14 cellular contexts compared by ENCODE assay signal in the genomic region with DNA sequence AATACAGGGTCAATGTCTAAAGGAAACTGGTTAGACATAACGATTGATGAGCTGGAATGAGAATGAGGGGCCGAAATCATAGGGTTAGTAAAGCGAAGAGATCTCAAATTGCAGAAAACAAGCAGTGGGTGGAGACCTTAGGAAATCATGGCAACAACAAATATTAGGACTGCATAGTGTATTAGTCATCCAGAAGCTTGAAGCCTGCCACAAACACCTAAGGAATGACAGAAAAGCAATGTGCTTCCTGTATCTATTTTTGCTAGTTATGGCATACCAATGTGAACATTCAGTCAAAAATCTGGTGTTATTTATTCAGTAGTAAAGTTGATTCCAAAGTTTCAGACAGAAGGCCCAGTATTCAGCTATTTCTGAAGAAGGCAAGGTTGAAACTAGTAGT.
A peak's percentile ranks its signal among the peaks of the same experiment; 100 is the strongest.
DNase-seq lines count a peak whose midpoint lies in the region; ATAC-seq and TF ChIP-seq lines count a peak whose summit lies in the region.
"Had no signal": no experiment of that assay in that cellular context is flagged by ENCODE, and none has a peak within 500 bp of the region (broad histone marks: within the 10 kb centered on the region; RNA-seq: fewer than 3 reads in every experiment).

No MANE protein-coding gene starts in this region.

- POLR2A ChIA-PET in WTC11 (lab: Charles Lee): no interaction called here

- no peaks in the 10 kb centered on the region for H3K27me3 ChIP-seq in GM23248 (replicated peaks; ENCODE audit: insufficient read depth)

- H3K36me3 Mint-ChIP-seq in WTC11: no peaks in the 10 kb centered on the region
- H3K36me3 Mint-ChIP-seq: CD4-positive, alpha-beta memory T cell had no signal

- H3K79me2 ChIP-seq in GM23248 (ENCODE audit: insufficient read depth): no peaks in the 10 kb centered on the region

- DNase-seq in GM23248 (peak; percentile 82), WTC11 (ENCODE audit: low spot score) (no peak), fibroblast of the conjunctiva (ENCODE audit: low read depth) (peak; percentile 41), stromal cell of bone marrow (ENCODE audit: low read depth) (peak; percentile 14), NCI-H146 treated with DMSO at 0.1 percent for 48 hours (lab: John Stamatoyannopoulos, UW; ENCODE audit: unreplicated experiment) (no peak)
- DNase-seq: amygdala; CD4-positive, alpha-beta memory T cell; islet precursor cell; NCI-H187; NCI-H524 had no signal

- peak overlapping the region; percentile 75 for H3K9ac ChIP-seq in GM23248
- H3K9ac ChIP-seq: KMS-11 had no signal

- ATAC-seq in WTC11 (no peak), HG03521 (IDR thresholded peaks at IDR 0.05; ENCODE audit: unreplicated experiment) (no peak), HG02642 (IDR thresholded peaks at IDR 0.05; ENCODE audit: poor library complexity, unreplicated experiment) (no peak)

- H3K4me3 ChIP-seq in GM23248: peak overlapping the region; percentile 51; the same call in 1 of the 2 replicates

- peak overlapping the region; percentile 81 for H3K4me2 ChIP-seq in GM23248 (ENCODE audit: unreplicated experiment)
- H3K4me2 ChIP-seq: KMS-11 had no signal

- CTCF ChIA-PET in WTC11 (lab: Charles Lee): no interaction called here

- peaks cover 13% of the 10 kb centered on the region for H3F3A ChIP-seq in GM23248 (ENCODE audit: insufficient read depth)

- no peaks in the 10 kb centered on the region for H3K9me3 ChIP-seq in GM23248 (ENCODE audit: low read depth)

- H3K9me3 Mint-ChIP-seq in WTC11: no peaks in the 10 kb centered on the region
- H3K9me3 Mint-ChIP-seq: dendritic cell treated with granulocyte-macrophage colony-stimulating factor and Interleukin-4, amounts not matched to agents 40 ng/mL and 50 ng/mL, for 4 days had no signal

- no peak overlapping the region for H3K4me3 Mint-ChIP-seq in WTC11
- H3K4me3 Mint-ChIP-seq: CD4-positive, alpha-beta memory T cell; dendritic cell treated with granulocyte-macrophage colony-stimulating factor and Interleukin-4, amounts not matched to agents 40 ng/mL and 50 ng/mL, for 4 days had no signal

- peak overlapping the region; percentile 97 for H3K27ac ChIP-seq in GM23248
- H3K27ac ChIP-seq: KMS-11 had no signal

- H3K4me1 ChIP-seq in GM23248 (ENCODE audit: insufficient read depth): peaks cover 24% of the 10 kb centered on the region

- TF ChIP-seq CTCF in WTC11 (IDR thresholded peaks at IDR 0.05): no peak

- H3K36me3 ChIP-seq in GM23248 (ENCODE audit: low read depth): no peaks in the 10 kb centered on the region

- WGBS in GM23248 (ENCODE audit: low coverage in 1 of 2, low lambda C conversion rate in 2 of 2, missing lambda C conversion rate in 2 of 2), 2 experiments: 1 to 3% methylated on average over 3 of the region's 3 CpGs

- H3K27me3 Mint-ChIP-seq in WTC11 (ENCODE audit: low read depth): no peaks in the 10 kb centered on the region
- H3K27me3 Mint-ChIP-seq: CD4-positive, alpha-beta memory T cell; dendritic cell treated with granulocyte-macrophage colony-stimulating factor and Interleukin-4, amounts not matched to agents 40 ng/mL and 50 ng/mL, for 4 days had no signal

- H3K9me2 ChIP-seq in GM23248 (ENCODE audit: insufficient read depth): no peaks in the 10 kb centered on the region

- H2AFZ ChIP-seq in GM23248: peak overlapping the region; percentile 73

- H3K27ac Mint-ChIP-seq in WTC11: peak overlapping the region; percentile 41; the same call in 1 of the 2 replicates
- H3K27ac Mint-ChIP-seq: CD4-positive, alpha-beta memory T cell; dendritic cell treated with granulocyte-macrophage colony-stimulating factor and Interleukin-4, amounts not matched to agents 40 ng/mL and 50 ng/mL, for 4 days had no signal

- no peaks in the 10 kb centered on the region for H4K20me1 ChIP-seq in GM23248 (ENCODE audit: insufficient read depth)

- H3K4me1 Mint-ChIP-seq in WTC11: peaks cover 6% of the 10 kb centered on the region; the same call in 1 of the 2 replicates
- H3K4me1 Mint-ChIP-seq: CD4-positive, alpha-beta memory T cell had no signal

- in situ Hi-C loops in GM23248 (cut with MboI): no loop called here

TF ChIP-seq in WTC11, 78 proteins besides CTCF, POLR2A, EP300 and RAD21 (continues in another document):
- TF ChIP-seq ZNF138 (CRISPR knock-in tag; conservative IDR thresholded peaks at IDR 0.05): no peak
- TF ChIP-seq CREB1 (CRISPR knock-in tag; IDR thresholded peaks at IDR 0.05): no peak
- TF ChIP-seq OVOL2 (CRISPR knock-in tag; IDR thresholded peaks at IDR 0.05; ENCODE audit: borderline replicate concordance): no peak
- TF ChIP-seq, protein P1, sequence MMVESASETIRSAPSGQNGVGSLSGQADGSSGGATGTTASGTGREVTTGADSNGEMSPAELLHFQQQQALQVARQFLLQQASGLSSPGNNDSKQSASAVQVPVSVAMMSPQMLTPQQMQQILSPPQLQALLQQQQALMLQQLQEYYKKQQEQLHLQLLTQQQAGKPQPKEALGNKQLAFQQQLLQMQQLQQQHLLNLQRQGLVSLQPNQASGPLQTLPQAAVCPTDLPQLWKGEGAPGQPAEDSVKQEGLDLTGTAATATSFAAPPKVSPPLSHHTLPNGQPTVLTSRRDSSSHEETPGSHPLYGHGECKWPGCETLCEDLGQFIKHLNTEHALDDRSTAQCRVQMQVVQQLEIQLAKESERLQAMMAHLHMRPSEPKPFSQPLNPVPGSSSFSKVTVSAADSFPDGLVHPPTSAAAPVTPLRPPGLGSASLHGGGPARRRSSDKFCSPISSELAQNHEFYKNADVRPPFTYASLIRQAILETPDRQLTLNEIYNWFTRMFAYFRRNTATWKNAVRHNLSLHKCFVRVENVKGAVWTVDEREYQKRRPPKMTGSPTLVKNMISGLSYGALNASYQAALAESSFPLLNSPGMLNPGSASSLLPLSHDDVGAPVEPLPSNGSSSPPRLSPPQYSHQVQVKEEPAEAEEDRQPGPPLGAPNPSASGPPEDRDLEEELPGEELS (CRISPR knock-in tag; IDR thresholded peaks at IDR 0.05): no peak
- TF ChIP-seq GABPB1 (CRISPR knock-in tag; IDR thresholded peaks at IDR 0.05): no peak
- no peak for TF ChIP-seq ZMAT4 (CRISPR knock-in tag; IDR thresholded peaks at IDR 0.05)
- TF ChIP-seq TCF7 (CRISPR knock-in tag; IDR thresholded peaks at IDR 0.05; ENCODE audit: low read depth): no peak
- TF ChIP-seq CBFB (CRISPR knock-in tag; IDR thresholded peaks at IDR 0.05; ENCODE audit: low read depth): no peak
- no peak for TF ChIP-seq ATF1 (CRISPR knock-in tag; IDR thresholded peaks at IDR 0.05)
- TF ChIP-seq ZBTB43 (CRISPR knock-in tag; IDR thresholded peaks at IDR 0.05): no peak
- no peak for TF ChIP-seq FOXP1 (CRISPR knock-in tag; IDR thresholded peaks at IDR 0.05; ENCODE audit: borderline replicate concordance)
- TF ChIP-seq, protein P2, sequence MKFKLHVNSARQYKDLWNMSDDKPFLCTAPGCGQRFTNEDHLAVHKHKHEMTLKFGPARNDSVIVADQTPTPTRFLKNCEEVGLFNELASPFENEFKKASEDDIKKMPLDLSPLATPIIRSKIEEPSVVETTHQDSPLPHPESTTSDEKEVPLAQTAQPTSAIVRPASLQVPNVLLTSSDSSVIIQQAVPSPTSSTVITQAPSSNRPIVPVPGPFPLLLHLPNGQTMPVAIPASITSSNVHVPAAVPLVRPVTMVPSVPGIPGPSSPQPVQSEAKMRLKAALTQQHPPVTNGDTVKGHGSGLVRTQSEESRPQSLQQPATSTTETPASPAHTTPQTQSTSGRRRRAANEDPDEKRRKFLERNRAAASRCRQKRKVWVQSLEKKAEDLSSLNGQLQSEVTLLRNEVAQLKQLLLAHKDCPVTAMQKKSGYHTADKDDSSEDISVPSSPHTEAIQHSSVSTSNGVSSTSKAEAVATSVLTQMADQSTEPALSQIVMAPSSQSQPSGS (CRISPR knock-in tag; IDR thresholded peaks at IDR 0.05; ENCODE audit: borderline replicate concordance, low read depth): no peak
- no peak for TF ChIP-seq E2F4 (CRISPR knock-in tag; IDR thresholded peaks at IDR 0.05; ENCODE audit: borderline replicate concordance, low read depth)
- TF ChIP-seq, protein P3, sequence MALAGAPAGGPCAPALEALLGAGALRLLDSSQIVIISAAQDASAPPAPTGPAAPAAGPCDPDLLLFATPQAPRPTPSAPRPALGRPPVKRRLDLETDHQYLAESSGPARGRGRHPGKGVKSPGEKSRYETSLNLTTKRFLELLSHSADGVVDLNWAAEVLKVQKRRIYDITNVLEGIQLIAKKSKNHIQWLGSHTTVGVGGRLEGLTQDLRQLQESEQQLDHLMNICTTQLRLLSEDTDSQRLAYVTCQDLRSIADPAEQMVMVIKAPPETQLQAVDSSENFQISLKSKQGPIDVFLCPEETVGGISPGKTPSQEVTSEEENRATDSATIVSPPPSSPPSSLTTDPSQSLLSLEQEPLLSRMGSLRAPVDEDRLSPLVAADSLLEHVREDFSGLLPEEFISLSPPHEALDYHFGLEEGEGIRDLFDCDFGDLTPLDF (CRISPR knock-in tag; IDR thresholded peaks at IDR 0.05): no peak

Comparison
In these comparisons a context has a peak if more than half of its experiments do, and no peak if none do; other contexts are left out.
1. DNase-seq: peak in GM23248 (single experiment), fibroblast of the conjunctiva (single experiment) and stromal cell of bone marrow (single experiment); none in WTC11 (single experiment) and NCI-H146 treated with DMSO at 0.1 percent for 48 hours (single experiment).